8 cellular contexts compared by ENCODE assay signal in genomic region chr17:75856062-75856681, GRCh38. TPM values are rescaled to one million over a fixed set of nuclear protein-coding genes. Genes with fewer than 3 reads are reported as not detected.
A peak's percentile ranks its signal among the peaks of the same experiment; 100 is the strongest.
DNase-seq lines count a peak whose midpoint lies in the region; ATAC-seq, FAIRE-seq and TF ChIP-seq lines count a peak whose summit lies in the region.

No MANE protein-coding gene starts in this region.

- H3K27ac Mint-ChIP-seq in CD4-positive, alpha-beta T cell: no peak overlapping the region

- FAIRE-seq in D721Med (lab: Jason Lieb, UNC): no peak

- no peaks in the 10 kb centered on the region for H3K9me3 ChIP-seq in CD4-positive, alpha-beta T cell (ENCODE audit: control insufficient read depth, low read length)
- H3K9me3 ChIP-seq in OCI-LY3 (ENCODE audit: insufficient read depth, low read length): no peaks in the 10 kb centered on the region

- H2BK5ac ChIP-seq in mesendoderm (ENCODE audit: low read length): no peak overlapping the region

- H3K27me3 Mint-ChIP-seq in CD4-positive, alpha-beta T cell: no peaks in the 10 kb centered on the region

- H3K9me3 Mint-ChIP-seq in CD4-positive, alpha-beta T cell: no peaks in the 10 kb centered on the region

- H3K4me2 ChIP-seq in OCI-LY3 (ENCODE audit: low read length) (peak overlapping the region; percentile 98), mesendoderm (ENCODE audit: low read length) (peak overlapping the region; percentile 53)

- POLR2A ChIA-PET in CD4-positive, alpha-beta T cell (lab: Charles Lee): interaction anchor here (0.6 to 5.1 kb wide), 34 partner anchors 9 to 983 kb away, joined by 3 to 230 read pairs (median 7); partner anchors contain the start of genes EXOC7, FBF1, GALK1 and LLGL2

- H3K27ac ChIP-seq in CD4-positive, alpha-beta T cell (ENCODE audit: low read depth, low read length): peak overlapping the region; percentile 87
- H3K27ac ChIP-seq in OCI-LY3 (ENCODE audit: low read length) (peak overlapping the region; percentile 60), coronary artery (peak overlapping the region; percentile 94 to 100), mesendoderm (ENCODE audit: low read depth, low read length) (peak overlapping the region; percentile 90)

- intact Hi-C loops in CD4-positive, alpha-beta T cell (cut with DNase I, micrococcal nuclease): loop anchor here in 1 of 2 experiments (2.0 to 10.0 kb wide), 2 partner anchors 21 to 331 kb away; partner anchors contain the start of gene LLGL2

- H3K36me3 ChIP-seq in OCI-LY3 (replicated peaks; ENCODE audit: low read depth, low read length): peaks cover 5% of the 10 kb centered on the region
- H3K36me3 ChIP-seq in mesendoderm (ENCODE audit: control insufficient read depth, insufficient read depth, low read length): peaks cover 2% of the 10 kb centered on the region

- no peak overlapping the region for H3K4ac ChIP-seq in mesendoderm (ENCODE audit: low read depth, low read length)

- peak; percentile 0 for ATAC-seq in CD4-positive, alpha-beta T cell (ENCODE audit: poor library complexity)
- ATAC-seq in GM21390 (IDR thresholded peaks at IDR 0.05; ENCODE audit: unreplicated experiment) (peak; percentile 1), HG02840 (IDR thresholded peaks at IDR 0.05; ENCODE audit: low FRiP score, unreplicated experiment) (no peak)

- no peak for TF ChIP-seq CTCF in CD4-positive, alpha-beta T cell (IDR thresholded peaks at IDR 0.05)
- TF ChIP-seq CTCF in OCI-LY3 (IDR thresholded peaks at IDR 0.05; ENCODE audit: low read depth, low read length): peak; percentile 51; the same call in 1 of the 2 replicates
- no peak for TF ChIP-seq CTCF in coronary artery (IDR thresholded peaks at IDR 0.05)
- no peak for TF ChIP-seq CTCF in D721Med (IDR thresholded peaks at IDR 0.05; ENCODE audit: insufficient read depth, missing control alignments)

- H3K27me3 ChIP-seq in CD4-positive, alpha-beta T cell (ENCODE audit: control insufficient read depth, insufficient read depth, low read length): no peaks in the 10 kb centered on the region
- H3K27me3 ChIP-seq in OCI-LY3 (ENCODE audit: low read depth, low read length): no peaks in the 10 kb centered on the region
- no peaks in the 10 kb centered on the region for H3K27me3 ChIP-seq in mesendoderm (ENCODE audit: insufficient read depth, low read length, poor library complexity)

- H3K79me1 ChIP-seq in mesendoderm (ENCODE audit: low read length): peaks cover 4% of the 10 kb centered on the region

- H3K79me2 ChIP-seq in OCI-LY3 (ENCODE audit: low read length) (peaks cover 22% of the 10 kb centered on the region), mesendoderm (ENCODE audit: control insufficient read depth, insufficient read depth, low read length) (peaks cover 8% of the 10 kb centered on the region)

- DNase-seq in CD4-positive, alpha-beta T cell: no peak
- no peak for DNase-seq in coronary artery (ENCODE audit: low spot score)
- peak; percentile 53 for DNase-seq in mesendoderm
- no peak for DNase-seq in NCI-H226
- DNase-seq in D721Med (ENCODE audit: insufficient read length, low spot score): no peak

- H2BK15ac ChIP-seq in mesendoderm (replicated peaks; ENCODE audit: low read depth): no peak overlapping the region

- CTCF ChIA-PET in CD4-positive, alpha-beta T cell (lab: Charles Lee): interaction anchor here (1.0 to 3.2 kb wide), 9 partner anchors 12 to 113 kb away, joined by 3 to 33 read pairs (median 8); partner anchors contain the start of genes FBF1, GALK1, TRIM47 and TRIM65

- H4K5ac ChIP-seq in mesendoderm (ENCODE audit: low read length): no peak overlapping the region

- peak overlapping the region; percentile 90 for H3K4me3 Mint-ChIP-seq in CD4-positive, alpha-beta T cell

- H3K9ac ChIP-seq in OCI-LY3 (ENCODE audit: low read length) (peak overlapping the region; percentile 76), mesendoderm (ENCODE audit: low read length) (peak overlapping the region; percentile 93)

- no peak overlapping the region; the same call in 1 of the 2 replicates for H2AFZ ChIP-seq in OCI-LY3 (ENCODE audit: low read depth, low read length)

- peaks cover 25% of the 10 kb centered on the region for H3K4me1 ChIP-seq in OCI-LY3 (ENCODE audit: low read length)
- H3K4me1 ChIP-seq in mesendoderm (ENCODE audit: control insufficient read depth, low read depth, low read length): peaks cover 3% of the 10 kb centered on the region

- peak overlapping the region; percentile 97 for H3K56ac ChIP-seq in mesendoderm (ENCODE audit: low read length)

- H4K20me1 ChIP-seq in OCI-LY3 (ENCODE audit: insufficient read depth, low read length): peaks cover 3% of the 10 kb centered on the region; the same call in 1 of the 2 replicates

- H3K4me1 Mint-ChIP-seq in CD4-positive, alpha-beta T cell (ENCODE audit: low read depth): peaks cover 29% of the 10 kb centered on the region

- H3K36me3 Mint-ChIP-seq in CD4-positive, alpha-beta T cell (ENCODE audit: low read depth): peaks cover 13% of the 10 kb centered on the region

- H2AK5ac ChIP-seq in mesendoderm (ENCODE audit: low read length): no peak overlapping the region

- H3K4me3 ChIP-seq in OCI-LY3 (ENCODE audit: low read length): peak overlapping the region; percentile 82
- peak overlapping the region; percentile 90 for H3K4me3 ChIP-seq in coronary artery
- H3K4me3 ChIP-seq in mesendoderm (ENCODE audit: low read length): peak overlapping the region; percentile 95

- peak overlapping the region; percentile 23 for H3K18ac ChIP-seq in mesendoderm (ENCODE audit: low read length)

- no peak overlapping the region for H4K8ac ChIP-seq in mesendoderm (ENCODE audit: low read depth, low read length)

- no CpG with 5 or more reads among the region's 24 CpGs for WGBS in mesendoderm (ENCODE audit: extremely low coverage, insufficient coverage, low lambda C conversion rate)

- H3K23ac ChIP-seq in mesendoderm (ENCODE audit: low read length): no peak overlapping the region

- no peak overlapping the region for H2BK120ac ChIP-seq in mesendoderm (ENCODE audit: low read depth, low read length)

RNA-seq across cellular contexts. Expression of gene WBP2, which starts 1.0 kb away (rescaled TPM):
- total RNA-seq in CD4-positive, alpha-beta T cell: 100 to 1,000 TPM in 1 of 2 experiments, 10 to 100 TPM in 1; 98.5 to 114 TPM
- polyA plus RNA-seq in mesendoderm (2013, experiment 1 of 2): 70.2 TPM
- 71.9 TPM for polyA plus RNA-seq in mesendoderm (2013, experiment 2 of 2)

RNA-seq across cellular contexts. Expression of gene UNC13D, which starts 12.0 kb away (rescaled TPM):
- 100 to 1,000 TPM; 110 to 112 TPM for total RNA-seq in CD4-positive, alpha-beta T cell
- 2.1 TPM for polyA plus RNA-seq in mesendoderm (2013, experiment 1 of 2)
- polyA plus RNA-seq in mesendoderm (2013, experiment 2 of 2): 2.4 TPM

RNA-seq across cellular contexts. Expression of gene TRIM47, which starts 22.2 kb away (rescaled TPM):
- 1 to 10 TPM; 2.3 to 2.8 TPM for total RNA-seq in CD4-positive, alpha-beta T cell
- polyA plus RNA-seq in mesendoderm (2013, experiment 1 of 2): 1.5 TPM
- 2.1 TPM for polyA plus RNA-seq in mesendoderm (2013, experiment 2 of 2)

RNA-seq across cellular contexts. Expression of gene TRIM65, which starts 40.6 kb away (rescaled TPM):
- 10 to 100 TPM in 1 of 2 experiments, 1 to 10 TPM in 1; 9.9 to 11.7 TPM for total RNA-seq in CD4-positive, alpha-beta T cell
- 31.0 TPM for polyA plus RNA-seq in mesendoderm (2013, experiment 1 of 2)
- polyA plus RNA-seq in mesendoderm (2013, experiment 2 of 2): 30.0 TPM

RNA-seq across cellular contexts. Expression of gene MRPL38, which starts 48.5 kb away (rescaled TPM):
- 100 to 1,000 TPM; 146 to 147 TPM for total RNA-seq in CD4-positive, alpha-beta T cell
- 67.5 TPM for polyA plus RNA-seq in mesendoderm (2013, experiment 1 of 2)
- 68.9 TPM for polyA plus RNA-seq in mesendoderm (2013, experiment 2 of 2)
